In the genomic region with DNA sequence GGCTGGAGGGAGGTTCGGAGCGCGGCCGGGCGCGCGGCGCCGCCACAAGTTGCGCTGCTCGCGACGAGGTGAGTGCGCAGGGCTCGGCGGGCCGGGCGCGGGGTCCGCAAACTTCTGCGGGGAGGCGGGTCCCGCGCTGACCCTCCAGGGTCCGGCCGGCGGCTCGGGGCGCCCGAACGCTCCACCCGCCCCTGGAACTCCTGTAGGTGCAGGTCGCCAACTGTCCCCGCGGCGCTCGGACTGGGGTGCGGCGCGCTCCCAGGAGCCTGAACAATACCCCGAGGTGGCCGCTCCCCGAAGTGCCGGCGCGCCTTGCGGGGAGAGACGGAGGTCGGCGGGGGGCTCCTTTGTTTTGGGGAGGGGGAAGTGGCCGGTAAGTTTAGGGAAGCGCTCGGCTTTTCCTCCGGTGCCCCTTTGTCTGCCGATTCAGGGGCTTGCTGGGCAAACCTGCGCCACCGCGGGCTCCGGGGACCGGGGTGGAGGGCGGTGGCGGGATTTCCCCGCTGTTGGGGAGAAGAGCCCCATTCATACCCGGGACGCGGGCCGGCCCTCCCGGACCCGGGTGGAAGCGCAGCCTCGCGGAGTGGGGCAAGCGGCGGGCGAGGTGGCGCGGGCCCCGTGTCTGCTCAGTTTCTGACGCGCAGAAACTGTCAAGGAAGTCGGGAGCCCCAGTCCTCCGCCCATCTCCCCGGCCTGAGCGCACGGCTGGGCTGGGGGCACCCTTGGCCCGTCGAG, we compare ENCODE assay signal across 8 cellular contexts. TPM values are rescaled to one million over a fixed set of nuclear protein-coding genes. Genes with fewer than 3 reads are reported as not detected.
DNase-seq lines count a peak whose midpoint lies in the region; ATAC-seq and TF ChIP-seq lines count a peak whose summit lies in the region.

No MANE protein-coding gene starts in this region.

- no peak for TF ChIP-seq CTCF in VCaP (conservative IDR thresholded peaks at IDR 0.05)
- no peak for TF ChIP-seq CTCF in dorsolateral prefrontal cortex (IDR thresholded peaks at IDR 0.05 in 54 of 56, conservative IDR thresholded peaks at IDR 0.05 in 2 of 56; ENCODE audit: low read depth in 1 of 56, partially characterized antibody in 56 of 56)
- no peak for TF ChIP-seq CTCF in mucosa of descending colon (IDR thresholded peaks at IDR 0.05)

- under 1% methylated on average over 87 of the region's 87 CpGs for WGBS in thymus

- H3K27ac ChIP-seq in VCaP (peak overlapping the region; percentile 86), dorsolateral prefrontal cortex (peak overlapping the region in 44 of 59 donors; percentile 1 to 85 (median 58)), thymus (ENCODE audit: low read depth) (peak overlapping the region; percentile 60)

- H3K36me3 ChIP-seq in mucosa of descending colon (ENCODE audit: low read depth) (no peaks in the 10 kb centered on the region), thymus (ENCODE audit: control insufficient read depth, insufficient read depth) (no peaks in the 10 kb centered on the region)

- no peaks in the 10 kb centered on the region for H3K4me1 ChIP-seq in mucosa of descending colon (ENCODE audit: low read depth)
- peaks cover 15% of the 10 kb centered on the region for H3K4me1 ChIP-seq in thymus (ENCODE audit: control insufficient read depth, insufficient read depth, low read length)

- peaks cover 0 to 86% (median 34%) of the 10 kb centered on the region in 45 donors for H3K27me3 ChIP-seq in dorsolateral prefrontal cortex
- no peaks in the 10 kb centered on the region for H3K27me3 ChIP-seq in thymus (ENCODE audit: control insufficient read depth, insufficient read depth)

- intact Hi-C loops in dorsolateral prefrontal cortex (cut with DNase I) (loop anchor here (2.0 to 10.0 kb wide), 5 partner anchors 67 to 243 kb away; no protein-coding TSS in a partner anchor), mucosa of descending colon (cut with DNase I, micrococcal nuclease) (no loop called here)

- ATAC-seq in GM18498 (IDR thresholded peaks at IDR 0.05; ENCODE audit: unreplicated experiment): peak; percentile 17
- peak; percentile 13 for ATAC-seq in HG03108 (IDR thresholded peaks at IDR 0.05; ENCODE audit: unreplicated experiment)
- ATAC-seq in mucosa of descending colon: peak; percentile 34

- no peak for DNase-seq in dorsolateral prefrontal cortex
- DNase-seq in mucosa of descending colon: peak; percentile 26 to 60 (median 59)
- no peak for DNase-seq in NCI-H524 (lab: John Stamatoyannopoulos, UW)
- no peak for DNase-seq in RKO (ENCODE audit: low spot score)

- H3K9me3 ChIP-seq in mucosa of descending colon (no peaks in the 10 kb centered on the region), thymus (ENCODE audit: control insufficient read depth) (no peaks in the 10 kb centered on the region)

- peak overlapping the region; percentile 38 to 79 (median 63) for H3K4me3 ChIP-seq in dorsolateral prefrontal cortex
- H3K4me3 ChIP-seq in mucosa of descending colon: peak overlapping the region; percentile 28
- peak overlapping the region; percentile 75 for H3K4me3 ChIP-seq in thymus (ENCODE audit: low read length)

RNA-seq across cellular contexts. Expression of a gene that starts 0.7 kb away (rescaled TPM):
- total RNA-seq in dorsolateral prefrontal cortex (10 to 100 TPM; 12.6 to 42.3 (median 21.6) TPM), mucosa of descending colon (10 to 100 TPM; 12.1 to 26.6 (median 16.3) TPM)
- polyA plus RNA-seq in thymus: 11.5 TPM

Comparison
In these comparisons a context has a peak if more than half of its experiments do, and no peak if none do; other contexts are left out.
1. DNase-seq: peak in mucosa of descending colon (3 of 3); none in dorsolateral prefrontal cortex (0 of 10), NCI-H524 (0 of 2) and RKO (single experiment).
2. intact Hi-C loops: an anchor here in dorsolateral prefrontal cortex (2.0 to 10.0 kb wide); none called in mucosa of descending colon.
3. Peak in every context shown above with its lines, with median percentiles within 50 percentile points of each other: ATAC-seq, H3K27ac ChIP-seq and H3K4me3 ChIP-seq.